Comparison of ENCODE assay signal across 8 cellular contexts in genomic region chr16:89909777-89910716, GRCh38. TPM values are rescaled to one million over a fixed set of nuclear protein-coding genes. Genes with fewer than 3 reads are reported as not detected.
DNase-seq lines count a peak whose midpoint lies in the region; ATAC-seq, FAIRE-seq and TF ChIP-seq lines count a peak whose summit lies in the region.

No MANE protein-coding gene starts in this region.

- TF ChIP-seq POLR2A in sigmoid colon (IDR thresholded peaks at IDR 0.05), result no peak

- no peaks in the 10 kb centered on the region for H3K9me3 Mint-ChIP-seq in T-helper 2 cell treated with Interferon-gamma antibody and Interleukin-4, amounts not matched to agents 5 μg/mL and 100 μg/mL, for 36 hours
- H3K9me3 Mint-ChIP-seq in astrocyte (ENCODE audit: unreplicated experiment), result no peaks in the 10 kb centered on the region

- no peaks in the 10 kb centered on the region for H3K4me1 Mint-ChIP-seq in T-helper 2 cell treated with Interferon-gamma antibody and Interleukin-4, amounts not matched to agents 5 μg/mL and 100 μg/mL, for 36 hours (ENCODE audit: low read depth)
- peaks cover 2% of the 10 kb centered on the region for H3K4me1 Mint-ChIP-seq in astrocyte (ENCODE audit: low read depth, unreplicated experiment)

- H3K4me1 ChIP-seq in astrocyte (ENCODE audit: insufficient read depth, low read length) (peaks cover 12% of the 10 kb centered on the region), right cardiac atrium (ENCODE audit: control insufficient read depth, insufficient read depth, low read length) (no peaks in the 10 kb centered on the region), sigmoid colon (peaks cover 0 to 7% (median 5%) of the 10 kb centered on the region in 4 donors)

- no peak overlapping the region for H3K4me3 Mint-ChIP-seq in T-helper 2 cell treated with Interferon-gamma antibody and Interleukin-4, amounts not matched to agents 5 μg/mL and 100 μg/mL, for 36 hours
- no peak overlapping the region for H3K4me3 Mint-ChIP-seq in astrocyte (ENCODE audit: unreplicated experiment)

- no peaks in the 10 kb centered on the region for H3K79me2 ChIP-seq in astrocyte (ENCODE audit: insufficient read depth, low read length)

- H3K36me3 ChIP-seq in astrocyte (ENCODE audit: insufficient read depth, low read length) (peaks cover 12% of the 10 kb centered on the region), sigmoid colon (peaks cover 18 to 58% (median 35%) of the 10 kb centered on the region in 4 donors)

- no peaks in the 10 kb centered on the region for H3K27me3 ChIP-seq in astrocyte (ENCODE audit: insufficient read depth, low read length)
- no peaks in the 10 kb centered on the region for H3K27me3 ChIP-seq in right cardiac atrium (ENCODE audit: control insufficient read depth, insufficient read depth)
- H3K27me3 ChIP-seq in sigmoid colon, result no peaks in the 10 kb centered on the region

- FAIRE-seq in astrocyte (lab: Jason Lieb, UNC), result no peak

- no peak overlapping the region for H3K9ac ChIP-seq in astrocyte (ENCODE audit: low read length)

- DNase-seq in ELR (ENCODE audit: low read depth) (peak; percentile 84), LHCN-M2 (ENCODE audit: low read depth) (peak; percentile 67), astrocyte (ENCODE audit: low read depth) (peak; percentile 60), right cardiac atrium (peak; percentile 85 to 94 (median 92)), sigmoid colon (peak; percentile 91)
- DNase-seq in T-helper 2 cell treated with Interferon-gamma antibody and Interleukin-4, amounts not matched to agents 5 μg/mL and 100 μg/mL, for 36 hours (ENCODE audit: low spot score), result peak; percentile 58

- no peak for TF ChIP-seq EP300 in sigmoid colon (IDR thresholded peaks at IDR 0.05)

- peak; percentile 82 for TF ChIP-seq CTCF in astrocyte (IDR thresholded peaks at IDR 0.05; ENCODE audit: insufficient read depth, low read depth, low read length)
- TF ChIP-seq CTCF in sigmoid colon (IDR thresholded peaks at IDR 0.05), result peak; percentile 56 to 86 (median 71)

- H3K9me3 ChIP-seq in astrocyte (ENCODE audit: insufficient read depth, low read depth, low read length) (peaks cover 3% of the 10 kb centered on the region), right cardiac atrium (ENCODE audit: control insufficient read depth, low read length) (no peaks in the 10 kb centered on the region), sigmoid colon (no peaks in the 10 kb centered on the region)

- ATAC-seq in right cardiac atrium, result peak; percentile 81 to 87
- ATAC-seq in GM18519 (IDR thresholded peaks at IDR 0.05; ENCODE audit: low FRiP score, unreplicated experiment), result no peak
- ATAC-seq in GM21528 (IDR thresholded peaks at IDR 0.05; ENCODE audit: low FRiP score, unreplicated experiment), result no peak

- H3K4me2 ChIP-seq in astrocyte (ENCODE audit: low read length), result peak overlapping the region; percentile 32

- no peak overlapping the region for H2AFZ ChIP-seq in astrocyte (ENCODE audit: low read depth, low read length)

- intact Hi-C loops in right cardiac atrium (cut with DNase I) (no loop called here), sigmoid colon (cut with DNase I) (no loop called here)

- H3K36me3 Mint-ChIP-seq in T-helper 2 cell treated with Interferon-gamma antibody and Interleukin-4, amounts not matched to agents 5 μg/mL and 100 μg/mL, for 36 hours (ENCODE audit: low read depth), result peaks cover 56% of the 10 kb centered on the region
- peaks cover 21% of the 10 kb centered on the region for H3K36me3 Mint-ChIP-seq in astrocyte (ENCODE audit: low read depth, unreplicated experiment)

- 52% methylated on average over 47 of the region's 47 CpGs for WGBS in right cardiac atrium
- 60 to 66% methylated on average over 47 of the region's 47 CpGs for WGBS in sigmoid colon, 2 donors

- H3K27ac ChIP-seq in astrocyte (ENCODE audit: low read depth, low read length) (no peak overlapping the region), right cardiac atrium (ENCODE audit: low read length) (no peak overlapping the region), sigmoid colon (peak overlapping the region; percentile 6 to 48 (median 34))

- H3K27ac Mint-ChIP-seq in T-helper 2 cell treated with Interferon-gamma antibody and Interleukin-4, amounts not matched to agents 5 μg/mL and 100 μg/mL, for 36 hours, result no peak overlapping the region
- H3K27ac Mint-ChIP-seq in astrocyte (ENCODE audit: unreplicated experiment), result peak overlapping the region; percentile 41

- H3K4me3 ChIP-seq in astrocyte (ENCODE audit: insufficient read depth, low read depth, low read length) (no peak overlapping the region), right cardiac atrium (ENCODE audit: low read length) (no peak overlapping the region), sigmoid colon (no peak overlapping the region)

- no peaks in the 10 kb centered on the region for H3K27me3 Mint-ChIP-seq in T-helper 2 cell treated with Interferon-gamma antibody and Interleukin-4, amounts not matched to agents 5 μg/mL and 100 μg/mL, for 36 hours (ENCODE audit: low read depth)
- H3K27me3 Mint-ChIP-seq in astrocyte (ENCODE audit: low read depth, unreplicated experiment), result no peaks in the 10 kb centered on the region

- H4K20me1 ChIP-seq in astrocyte (ENCODE audit: insufficient read depth, low read length), result peaks cover 60% of the 10 kb centered on the region

RNA-seq across cellular contexts. Expression of gene MC1R, which starts 8.6 kb away (rescaled TPM):
- total RNA-seq in LHCN-M2 (2014; rRNA removed) (7.6 and 7.7 TPM in 2 replicates), astrocyte (8.4 and 9.2 TPM in 2 replicates), right cardiac atrium (1 to 10 TPM; 1.3 to 2.6 (median 1.7) TPM), sigmoid colon (1 to 10 TPM; 2.1 to 8.0 (median 4.5) TPM)
- 3.4 TPM for polyA plus RNA-seq in LHCN-M2 (2012)
- polyA plus RNA-seq in right cardiac atrium (1.5 TPM), sigmoid colon (1 to 10 TPM in 1 of 3 donors, not detected in 2; 5.6 TPM)

RNA-seq across cellular contexts. Expression of gene TUBB3, which starts 13.1 kb away (rescaled TPM):
- total RNA-seq in LHCN-M2 (2014; rRNA removed), result 443 and 463 TPM in 2 replicates
- 383 TPM for polyA plus RNA-seq in LHCN-M2 (2012)
- total RNA-seq in astrocyte, result 360 and 459 TPM in 2 replicates
- 1 to 10 TPM; 1.1 to 6.6 (median 1.9) TPM for total RNA-seq in right cardiac atrium
- 2.1 TPM for polyA plus RNA-seq in right cardiac atrium
- total RNA-seq in sigmoid colon, result 10 to 100 TPM in 3 of 4 donors, 1 to 10 TPM in 1; 9.2 to 35.0 (median 27.8) TPM
- 10 to 100 TPM in 1 of 3 donors, 1 to 10 TPM in 1, under 1 TPM in 1; 0.46 to 23.5 (median 1.8) TPM for polyA plus RNA-seq in sigmoid colon

RNA-seq across cellular contexts. Expression of gene TCF25, which starts 36.7 kb away (rescaled TPM):
- total RNA-seq in LHCN-M2 (2014; rRNA removed), result 171 and 180 TPM in 2 replicates
- 214 TPM for polyA plus RNA-seq in LHCN-M2 (2012)
- 187 and 193 TPM in 2 replicates for total RNA-seq in astrocyte
- total RNA-seq in right cardiac atrium, result 100 to 1,000 TPM in 3 of 4 donors, 10 to 100 TPM in 1; 97.2 to 137 (median 103) TPM
- 73.5 TPM for polyA plus RNA-seq in right cardiac atrium
- total RNA-seq in sigmoid colon, result 100 to 1,000 TPM; 131 to 244 (median 181) TPM
- 100 to 1,000 TPM in 2 of 3 donors, 10 to 100 TPM in 1; 89.7 to 161 (median 106) TPM for polyA plus RNA-seq in sigmoid colon

RNA-seq across cellular contexts. Expression of gene DEF8, which starts 38.5 kb away (rescaled TPM):
- total RNA-seq in LHCN-M2 (2014; rRNA removed), result 78.2 and 87.1 TPM in 2 replicates
- polyA plus RNA-seq in LHCN-M2 (2012), result 112 TPM
- total RNA-seq in astrocyte, result 70.7 and 78.8 TPM in 2 replicates
- total RNA-seq in right cardiac atrium, result 10 to 100 TPM; 41.4 to 60.0 (median 47.4) TPM
- 65.4 TPM for polyA plus RNA-seq in right cardiac atrium
- 100 to 1,000 TPM in 1 of 4 donors, 10 to 100 TPM in 3; 68.8 to 127 (median 86.6) TPM for total RNA-seq in sigmoid colon
- 10 to 100 TPM; 24.6 to 37.2 (median 30.5) TPM for polyA plus RNA-seq in sigmoid colon

Comparison
In these comparisons a context has a peak if more than half of its experiments do, and no peak if none do; other contexts are left out.
1. H3K27ac ChIP-seq: peak in sigmoid colon (4 of 4); none in astrocyte (single experiment) and right cardiac atrium (single experiment).
2. ATAC-seq: peak in right cardiac atrium (2 of 2); none in GM18519 (single experiment) and GM21528 (single experiment).
3. RNA of gene TUBB3, which starts 13.1 kb away (total RNA-seq): 360 to 459 TPM in astrocyte and 443 to 463 TPM in LHCN-M2; 9.2 to 35.0 TPM in sigmoid colon and 1.1 to 6.6 TPM in right cardiac atrium; every median in the first group is over 10 times any median in the second.
4. Peak in every context shown above with its lines, with median percentiles within 50 percentile points of each other: DNase-seq.